9 cellular contexts compared by ENCODE assay signal in the genomic region with DNA sequence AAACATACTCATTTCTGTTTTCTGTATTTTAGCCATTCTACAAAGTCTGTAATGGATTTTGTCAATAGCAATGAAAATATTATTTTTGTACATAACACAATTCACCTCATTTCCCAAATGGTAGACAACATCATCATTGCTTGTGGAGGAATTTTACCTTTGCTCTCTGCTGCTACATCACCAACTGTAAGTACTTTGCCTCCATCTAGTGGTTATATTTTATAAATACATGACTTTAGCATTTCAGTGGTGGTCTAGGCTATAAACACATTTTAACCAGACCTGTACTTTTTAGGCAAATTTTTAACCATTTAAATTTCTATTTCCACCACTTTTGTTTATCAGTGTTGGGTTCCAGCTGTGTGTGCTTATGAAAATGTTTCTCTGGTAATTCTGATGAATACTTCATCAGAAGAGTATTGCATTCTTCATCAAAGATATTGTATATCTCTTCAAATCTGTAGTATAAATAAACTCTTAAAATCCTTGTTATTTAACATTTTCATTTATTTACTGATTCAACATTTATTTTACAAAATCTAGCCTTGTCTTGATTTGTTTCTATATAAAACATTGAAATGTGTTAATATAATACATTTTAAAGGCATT.
DNase-seq lines count a peak whose midpoint lies in the region; ATAC-seq, FAIRE-seq and TF ChIP-seq lines count a peak whose summit lies in the region.
"Had no signal": no experiment of that assay in that cellular context is flagged by ENCODE, and none has a peak within 500 bp of the region (broad histone marks: within the 10 kb centered on the region; RNA-seq: fewer than 3 reads in every experiment).

No MANE protein-coding gene starts in this region.

- no peak overlapping the region for H3K9ac ChIP-seq in astrocyte (ENCODE audit: low read length)

- H3K4me1 ChIP-seq in astrocyte (ENCODE audit: insufficient read depth, low read length) (no peaks in the 10 kb centered on the region), upper lobe of right lung (no peaks in the 10 kb centered on the region)
- H3K4me1 ChIP-seq: SJCRH30 had no signal

- H3K4me3 Mint-ChIP-seq in astrocyte (ENCODE audit: unreplicated experiment), result no peak overlapping the region

- H4K20me1 ChIP-seq in astrocyte (ENCODE audit: insufficient read depth, low read length), result no peaks in the 10 kb centered on the region

- H3K4me1 Mint-ChIP-seq in astrocyte (ENCODE audit: low read depth, unreplicated experiment), result peaks cover 3% of the 10 kb centered on the region

- no peaks in the 10 kb centered on the region for H3K9me3 Mint-ChIP-seq in astrocyte (ENCODE audit: unreplicated experiment)

- no peaks in the 10 kb centered on the region for H3K27me3 Mint-ChIP-seq in astrocyte (ENCODE audit: low read depth, unreplicated experiment)

- H3K36me3 ChIP-seq in astrocyte (ENCODE audit: insufficient read depth, low read length), result no peaks in the 10 kb centered on the region
- H3K36me3 ChIP-seq in upper lobe of right lung, result no peaks in the 10 kb centered on the region
- H3K36me3 ChIP-seq: SJCRH30 had no signal

- no peaks in the 10 kb centered on the region for H3K79me2 ChIP-seq in astrocyte (ENCODE audit: insufficient read depth, low read length)

- DNase-seq in COLO829 (ENCODE audit: low spot score) (peak; percentile 38), NCI-H2107 treated with DMSO at 0.1 percent for 48 hours (lab: John Stamatoyannopoulos, UW; ENCODE audit: unreplicated experiment) (peak; percentile 73), astrocyte (ENCODE audit: low read depth) (peak; percentile 27), iris pigment epithelial cell (ENCODE audit: low read depth) (peak; percentile 27), upper lobe of right lung (no peak), occipital lobe (lab: John Stamatoyannopoulos, UW) (no peak)

- H3K9me3 ChIP-seq in astrocyte (ENCODE audit: insufficient read depth, low read depth, low read length) (no peaks in the 10 kb centered on the region), upper lobe of right lung (no peaks in the 10 kb centered on the region)
- H3K9me3 ChIP-seq: SJCRH30 had no signal

- intact Hi-C loops in upper lobe of right lung (cut with DNase I), result no loop called here

- no peak overlapping the region for H3K27ac Mint-ChIP-seq in astrocyte (ENCODE audit: unreplicated experiment)

- no peaks in the 10 kb centered on the region for H3K36me3 Mint-ChIP-seq in astrocyte (ENCODE audit: low read depth, unreplicated experiment)

- H3K27me3 ChIP-seq in astrocyte (ENCODE audit: insufficient read depth, low read length) (no peaks in the 10 kb centered on the region), upper lobe of right lung (no peaks in the 10 kb centered on the region)
- H3K27me3 ChIP-seq: SJCRH30 had no signal

- TF ChIP-seq CTCF in astrocyte (IDR thresholded peaks at IDR 0.05; ENCODE audit: insufficient read depth, low read depth, low read length) (peak; percentile 63), upper lobe of right lung (IDR thresholded peaks at IDR 0.05) (peak; percentile 58)

- ATAC-seq in GM19035 (IDR thresholded peaks at IDR 0.05; ENCODE audit: unreplicated experiment) (peak; percentile 72), HG03095 (IDR thresholded peaks at IDR 0.05; ENCODE audit: unreplicated experiment) (peak; percentile 70), upper lobe of right lung (peak; percentile 72)

- no peak overlapping the region for H2AFZ ChIP-seq in astrocyte (ENCODE audit: low read depth, low read length)

- no peak overlapping the region for H3K4me3 ChIP-seq in astrocyte (ENCODE audit: insufficient read depth, low read depth, low read length)
- H3K4me3 ChIP-seq in upper lobe of right lung, result no peak overlapping the region
- H3K4me3 ChIP-seq: SJCRH30 had no signal

- FAIRE-seq in astrocyte (lab: Jason Lieb, UNC), result peak; percentile 34

- H3K4me2 ChIP-seq in astrocyte (ENCODE audit: low read length), result no peak overlapping the region

- H3K27ac ChIP-seq in astrocyte (ENCODE audit: low read depth, low read length) (no peak overlapping the region), upper lobe of right lung (no peak overlapping the region)
- H3K27ac ChIP-seq: SJCRH30 had no signal

Comparison
In these comparisons a context has a peak if more than half of its experiments do, and no peak if none do; other contexts are left out.
1. DNase-seq: peak in COLO829 (single experiment), NCI-H2107 treated with DMSO at 0.1 percent for 48 hours (single experiment), astrocyte (single experiment) and iris pigment epithelial cell (single experiment); none in upper lobe of right lung (single experiment) and occipital lobe (single experiment).
2. Peak in every context shown above with its lines, with median percentiles within 50 percentile points of each other: ATAC-seq.